20 cellular contexts compared by ENCODE assay signal in genomic region chr6:85008311-85009015, GRCh38.
DNase-seq lines count a peak whose midpoint lies in the region; ATAC-seq and TF ChIP-seq lines count a peak whose summit lies in the region.
"Had no signal": no experiment of that assay in that cellular context is flagged by ENCODE, and none has a peak within 500 bp of the region (broad histone marks: within the 10 kb centered on the region; RNA-seq: fewer than 3 reads in every experiment).

No MANE protein-coding gene starts in this region.

- peak; percentile 24 for DNase-seq in activated CD8-positive, alpha-beta T cell treated with anti-CD3 and anti-CD28 coated beads for 36 hours
- DNase-seq in activated CD8-positive, alpha-beta T cell treated with anti-CD3 and anti-CD28 coated beads, Interleukin-2, amount 10 ng/mL, durations not matched to agents 7 days and 5 days = no peak
- DNase-seq in RPMI7951 (ENCODE audit: low read depth) (peak; percentile 8), fibroblast of mammary gland (ENCODE audit: low read depth) (peak; percentile 91), skeletal muscle cell (ENCODE audit: low read depth) (peak; percentile 81), NCI-H2107 treated with DMSO at 0.1 percent for 48 hours (lab: John Stamatoyannopoulos, UW; ENCODE audit: unreplicated experiment) (no peak), NCI-H1436 (lab: John Stamatoyannopoulos, UW) (no peak), NCI-H345 treated with DMSO at 0.1 percent for 48 hours (lab: John Stamatoyannopoulos, UW; ENCODE audit: unreplicated experiment) (no peak)
- DNase-seq: activated CD4-positive, alpha-beta T cell treated with anti-CD3 and anti-CD28 coated beads for 4 hours; activated naive CD4-positive, alpha-beta T cell treated with Interleukin-2 at 50 U/mL for 16 hours; CD4-positive, alpha-beta memory T cell; NCI-H1417; NCI-H2171 treated with DMSO at 0.1 percent for 48 hours; pancreas; SIG-M5; spleen; T-helper 9 cell had no signal

- no peak for TF ChIP-seq CTCF in activated CD8-positive, alpha-beta T cell treated with anti-CD3 and anti-CD28 coated beads for 36 hours (IDR thresholded peaks at IDR 0.05)
- no peak for TF ChIP-seq CTCF in fibroblast of mammary gland (conservative IDR thresholded peaks at IDR 0.05; ENCODE audit: control insufficient read depth, insufficient read depth, low read depth, low read length)

- no peak for ATAC-seq in activated CD8-positive, alpha-beta T cell treated with anti-CD3 and anti-CD28 coated beads for 36 hours
- no peak for ATAC-seq in activated CD8-positive, alpha-beta T cell treated with anti-CD3 and anti-CD28 coated beads, Interleukin-2, amount 10 ng/mL, durations not matched to agents 7 days and 5 days
- ATAC-seq: left lobe of liver; pancreas; stimulated activated memory B cell treated with anti-CD40 and anti-IgM and Interleukin-4, amounts not matched to agents 10 μg/mL and 1 μg/mL and 100 μg/mL, for 72 hours had no signal

- no peak overlapping the region for H3K4me3 ChIP-seq in fibroblast of mammary gland (ENCODE audit: control insufficient read depth, low read depth, low read length)
- H3K4me3 ChIP-seq in skeletal muscle cell (ENCODE audit: low read depth, low read length) = no peak overlapping the region
- H3K4me3 ChIP-seq: pancreas, spleen had no signal

- CTCF ChIA-PET in activated CD8-positive, alpha-beta T cell treated with anti-CD3 and anti-CD28 coated beads for 36 hours (lab: Charles Lee) = no interaction called here
- CTCF ChIA-PET in activated CD8-positive, alpha-beta T cell treated with anti-CD3 and anti-CD28 coated beads, Interleukin-2, amount 10 ng/mL, durations not matched to agents 7 days and 5 days (lab: Charles Lee) = no interaction called here

- H3K4me3 Mint-ChIP-seq in activated CD8-positive, alpha-beta T cell treated with anti-CD3 and anti-CD28 coated beads for 36 hours = no peak overlapping the region
- no peak overlapping the region for H3K4me3 Mint-ChIP-seq in activated CD8-positive, alpha-beta T cell treated with anti-CD3 and anti-CD28 coated beads, Interleukin-2, amount 10 ng/mL, durations not matched to agents 7 days and 5 days
- H3K4me3 Mint-ChIP-seq: CD4-positive, alpha-beta memory T cell; stimulated activated memory B cell treated with anti-CD40 and anti-IgM and Interleukin-4, amounts not matched to agents 10 μg/mL and 1 μg/mL and 100 μg/mL, for 72 hours; type B pancreatic cell had no signal

- H3K9me3 Mint-ChIP-seq in activated CD8-positive, alpha-beta T cell treated with anti-CD3 and anti-CD28 coated beads for 36 hours = no peaks in the 10 kb centered on the region
- no peaks in the 10 kb centered on the region for H3K9me3 Mint-ChIP-seq in activated CD8-positive, alpha-beta T cell treated with anti-CD3 and anti-CD28 coated beads, Interleukin-2, amount 10 ng/mL, durations not matched to agents 7 days and 5 days (ENCODE audit: insufficient read depth)
- H3K9me3 Mint-ChIP-seq: stimulated activated memory B cell treated with anti-CD40 and anti-IgM and Interleukin-4, amounts not matched to agents 10 μg/mL and 1 μg/mL and 100 μg/mL, for 72 hours; type B pancreatic cell had no signal

- H3K4me1 Mint-ChIP-seq in activated CD8-positive, alpha-beta T cell treated with anti-CD3 and anti-CD28 coated beads for 36 hours (ENCODE audit: low read depth) = no peaks in the 10 kb centered on the region
- no peaks in the 10 kb centered on the region for H3K4me1 Mint-ChIP-seq in activated CD8-positive, alpha-beta T cell treated with anti-CD3 and anti-CD28 coated beads, Interleukin-2, amount 10 ng/mL, durations not matched to agents 7 days and 5 days (ENCODE audit: low read depth)
- H3K4me1 Mint-ChIP-seq: CD4-positive, alpha-beta memory T cell; stimulated activated memory B cell treated with anti-CD40 and anti-IgM and Interleukin-4, amounts not matched to agents 10 μg/mL and 1 μg/mL and 100 μg/mL, for 72 hours had no signal

- no peaks in the 10 kb centered on the region for H3K27me3 Mint-ChIP-seq in activated CD8-positive, alpha-beta T cell treated with anti-CD3 and anti-CD28 coated beads for 36 hours
- no peaks in the 10 kb centered on the region for H3K27me3 Mint-ChIP-seq in activated CD8-positive, alpha-beta T cell treated with anti-CD3 and anti-CD28 coated beads, Interleukin-2, amount 10 ng/mL, durations not matched to agents 7 days and 5 days (ENCODE audit: low read depth)
- H3K27me3 Mint-ChIP-seq: CD4-positive, alpha-beta memory T cell; stimulated activated memory B cell treated with anti-CD40 and anti-IgM and Interleukin-4, amounts not matched to agents 10 μg/mL and 1 μg/mL and 100 μg/mL, for 72 hours had no signal

- POLR2A ChIA-PET in activated CD8-positive, alpha-beta T cell treated with anti-CD3 and anti-CD28 coated beads for 36 hours (lab: Charles Lee) = no interaction called here
- POLR2A ChIA-PET in activated CD8-positive, alpha-beta T cell treated with anti-CD3 and anti-CD28 coated beads, Interleukin-2, amount 10 ng/mL, durations not matched to agents 7 days and 5 days (lab: Charles Lee) = no interaction called here

- H3K27ac Mint-ChIP-seq in activated CD8-positive, alpha-beta T cell treated with anti-CD3 and anti-CD28 coated beads for 36 hours = no peak overlapping the region
- H3K27ac Mint-ChIP-seq in activated CD8-positive, alpha-beta T cell treated with anti-CD3 and anti-CD28 coated beads, Interleukin-2, amount 10 ng/mL, durations not matched to agents 7 days and 5 days = no peak overlapping the region
- H3K27ac Mint-ChIP-seq: CD4-positive, alpha-beta memory T cell; stimulated activated memory B cell treated with anti-CD40 and anti-IgM and Interleukin-4, amounts not matched to agents 10 μg/mL and 1 μg/mL and 100 μg/mL, for 72 hours; type B pancreatic cell had no signal

- H3K36me3 Mint-ChIP-seq in activated CD8-positive, alpha-beta T cell treated with anti-CD3 and anti-CD28 coated beads for 36 hours (ENCODE audit: low read depth) = no peaks in the 10 kb centered on the region
- no peaks in the 10 kb centered on the region for H3K36me3 Mint-ChIP-seq in activated CD8-positive, alpha-beta T cell treated with anti-CD3 and anti-CD28 coated beads, Interleukin-2, amount 10 ng/mL, durations not matched to agents 7 days and 5 days (ENCODE audit: low read depth)
- H3K36me3 Mint-ChIP-seq: CD4-positive, alpha-beta memory T cell; stimulated activated memory B cell treated with anti-CD40 and anti-IgM and Interleukin-4, amounts not matched to agents 10 μg/mL and 1 μg/mL and 100 μg/mL, for 72 hours; type B pancreatic cell had no signal

- intact Hi-C loops in activated CD8-positive, alpha-beta T cell treated with anti-CD3 and anti-CD28 coated beads for 36 hours (cut with micrococcal nuclease) = no loop called here

Comparison
In these comparisons a context has a peak if more than half of its experiments do, and no peak if none do; other contexts are left out.
1. DNase-seq: peak in activated CD8-positive, alpha-beta T cell treated with anti-CD3 and anti-CD28 coated beads for 36 hours (single experiment), RPMI7951 (single experiment), fibroblast of mammary gland (single experiment) and skeletal muscle cell (single experiment); none in activated CD8-positive, alpha-beta T cell treated with anti-CD3 and anti-CD28 coated beads, Interleukin-2, amount 10 ng/mL, durations not matched to agents 7 days and 5 days (single experiment), NCI-H2107 treated with DMSO at 0.1 percent for 48 hours (single experiment), NCI-H1436 (single experiment) and NCI-H345 treated with DMSO at 0.1 percent for 48 hours (single experiment).